Comparison of ENCODE assay signal across 23 cellular contexts in the genomic region with DNA sequence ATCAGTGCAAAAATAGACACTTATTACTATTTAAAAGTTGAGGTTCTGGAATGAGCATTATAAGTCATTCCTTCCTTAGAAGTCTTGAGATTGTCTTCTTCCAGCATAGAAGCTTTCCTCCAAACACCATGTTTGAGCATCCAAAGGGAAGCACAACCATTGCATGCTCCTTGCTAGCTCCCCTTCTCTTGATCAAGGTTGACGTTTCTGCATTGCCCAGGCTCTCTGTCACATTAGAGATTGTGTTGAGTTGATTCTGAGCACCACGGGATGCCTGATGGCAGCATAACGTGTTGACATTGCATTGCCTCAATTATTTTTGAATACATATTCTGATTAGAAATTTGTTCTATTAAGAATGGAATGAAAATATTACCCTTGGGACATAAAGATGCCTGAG.
"Had no signal": no experiment of that assay in that cellular context is flagged by ENCODE, and none has a peak within 500 bp of the region (broad histone marks: within the 10 kb centered on the region; RNA-seq: fewer than 3 reads in every experiment).

No MANE protein-coding gene starts in this region.

- H3K9me3 Mint-ChIP-seq: dendritic cell treated with granulocyte-macrophage colony-stimulating factor and Interleukin-4, amounts not matched to agents 40 ng/mL and 50 ng/mL, for 4 days; endodermal cell; memory B cell; naive thymus-derived CD4-positive, alpha-beta T cell had no signal

- DNase-seq: colonic mucosa; cortex of kidney; effector CD8-positive, alpha-beta T cell; effector memory CD8-positive, alpha-beta T cell; endodermal cell; erythroblast; esophagus squamous epithelium; foreskin fibroblast; foreskin melanocyte; gastrocnemius medialis; glutamatergic neuron; head of caudate nucleus; heart right ventricle; left cardiac atrium; left lung; left ventricle myocardium superior; lower lobe of right lung; mesendoderm; midbrain; naive thymus-derived CD4-positive, alpha-beta T cell had no signal

- H3K4me3 ChIP-seq: colonic mucosa, esophagus squamous epithelium, gastrocnemius medialis, heart right ventricle, left lung, lower lobe of right lung had no signal

- H3K36me3 Mint-ChIP-seq: naive thymus-derived CD4-positive, alpha-beta T cell had no signal

- H3K27ac ChIP-seq: colonic mucosa, epithelial cell of prostate, esophagus squamous epithelium, gastrocnemius medialis, heart right ventricle, left lung, lower lobe of right lung had no signal

- H3K27ac Mint-ChIP-seq: dendritic cell treated with granulocyte-macrophage colony-stimulating factor and Interleukin-4, amounts not matched to agents 40 ng/mL and 50 ng/mL, for 4 days; effector memory CD8-positive, alpha-beta T cell; endodermal cell; naive thymus-derived CD4-positive, alpha-beta T cell had no signal

- H3K4me1 Mint-ChIP-seq: endodermal cell; naive thymus-derived CD4-positive, alpha-beta T cell had no signal

- H3K9me3 ChIP-seq: colonic mucosa, esophagus squamous epithelium, gastrocnemius medialis, heart right ventricle, left lung, lower lobe of right lung had no signal

- H3K27me3 Mint-ChIP-seq: dendritic cell treated with granulocyte-macrophage colony-stimulating factor and Interleukin-4, amounts not matched to agents 40 ng/mL and 50 ng/mL, for 4 days; effector memory CD8-positive, alpha-beta T cell; memory B cell; naive thymus-derived CD4-positive, alpha-beta T cell had no signal

- H3K4me3 Mint-ChIP-seq: dendritic cell treated with granulocyte-macrophage colony-stimulating factor and Interleukin-4, amounts not matched to agents 40 ng/mL and 50 ng/mL, for 4 days; effector memory CD8-positive, alpha-beta T cell; endodermal cell; memory B cell; naive thymus-derived CD4-positive, alpha-beta T cell had no signal

- H3K36me3 ChIP-seq: colonic mucosa, esophagus squamous epithelium, gastrocnemius medialis, left lung, lower lobe of right lung had no signal
